ENCODE assay signal across 10 cellular contexts in genomic region chr6:118639054-118639964, GRCh38. TPM values are rescaled to one million over a fixed set of nuclear protein-coding genes. Genes with fewer than 3 reads are reported as not detected.
DNase-seq lines count a peak whose midpoint lies in the region; ATAC-seq and TF ChIP-seq lines count a peak whose summit lies in the region.
"Had no signal": no experiment of that assay in that cellular context is flagged by ENCODE, and none has a peak within 500 bp of the region (broad histone marks: within the 10 kb centered on the region; RNA-seq: fewer than 3 reads in every experiment).

No MANE protein-coding gene starts in this region.

- TF ChIP-seq CTCF in DND-41 (IDR thresholded peaks at IDR 0.05; ENCODE audit: borderline replicate concordance, extremely low read depth, low read length, poor library complexity, severe bottlenecking) (no peak), A673 (conservative IDR thresholded peaks at IDR 0.05; ENCODE audit: low read depth, low read length) (no peak)

- no TSS peak for BruUV-seq in A673 (replicated peaks; lab: Mats Ljungman, UMichigan)

- peaks cover 8% of the 10 kb centered on the region; the same call in 1 of the 2 replicates for H4K20me1 ChIP-seq in DND-41 (ENCODE audit: insufficient read depth, low read length)

- H3K4me1 ChIP-seq in DND-41 (ENCODE audit: insufficient read depth, low read length) (no peaks in the 10 kb centered on the region; the same call in 1 of the 2 replicates), A673 (ENCODE audit: insufficient read depth, low read length, poor library complexity, severe bottlenecking) (no peaks in the 10 kb centered on the region)

- H3K79me2 ChIP-seq in DND-41 (ENCODE audit: insufficient read depth, low read length) = peaks cover 99% of the 10 kb centered on the region

- H3K4me2 ChIP-seq in DND-41 (ENCODE audit: insufficient read depth, low read length) = no peak overlapping the region

- no peak overlapping the region for H3K4me3 ChIP-seq in DND-41 (ENCODE audit: low read depth in 1 of 2, low read length in 2 of 2)
- no peak overlapping the region for H3K4me3 ChIP-seq in A673 (ENCODE audit: low read depth, low read length, poor library complexity, severe bottlenecking)

- POLR2A ChIA-PET in T-cell (lab: Charles Lee) (interaction anchor here (0.6 to 0.8 kb wide), 4 partner anchors 12 to 253 kb away, joined by 3 to 5 read pairs (median 4); partner anchors contain the start of gene CEP85L (in 1 of the 2)), A673 (lab: Charles Lee; ENCODE audit: low non-redundant PET) (no interaction called here)

- H3K4me1 Mint-ChIP-seq in T-cell = peaks cover 70 to 84% (median 74%) of the 10 kb centered on the region in 3 donors

- ATAC-seq in DND-41 (ENCODE audit: insufficient read depth, low read depth) (peak; percentile 71), GM19395 (IDR thresholded peaks at IDR 0.05; ENCODE audit: unreplicated experiment) (peak; percentile 92), HG03025 (IDR thresholded peaks at IDR 0.05; ENCODE audit: low FRiP score, unreplicated experiment) (peak; percentile 84), T-cell (replicated peaks in 1 of 4) (peak; percentile 63 to 84 (median 72))

- H3K27me3 ChIP-seq in DND-41 (ENCODE audit: insufficient read depth, low read length, poor library complexity) = no peaks in the 10 kb centered on the region
- no peaks in the 10 kb centered on the region for H3K27me3 ChIP-seq in A673 (replicated peaks; ENCODE audit: insufficient read depth, low read depth, low read length, poor library complexity)

- DNase-seq in DND-41 = no peak
- DNase-seq in T-cell = no peak
- DNase-seq in stimulated activated CD4-positive, alpha-beta T cell treated with anti-CD3 and anti-CD28 coated beads, Interleukin-2, amount 100 ng/mL, for 48 hours = no peak
- no peak for DNase-seq in GM03348 (ENCODE audit: low spot score)
- no peak for DNase-seq in A673 (ENCODE audit: low spot score)
- no peak for DNase-seq in epidermal melanocyte (ENCODE audit: insufficient read length, low spot score)
- DNase-seq: endodermal cell had no signal

- H3K9me3 ChIP-seq in DND-41 (ENCODE audit: insufficient read depth, low read length, severe bottlenecking) (peaks cover 2% of the 10 kb centered on the region), A673 (ENCODE audit: low read depth, low read length, poor library complexity, severe bottlenecking) (no peaks in the 10 kb centered on the region)

- peak overlapping the region; percentile 30 to 37 for H3K27ac Mint-ChIP-seq in T-cell
- H3K27ac Mint-ChIP-seq: endodermal cell had no signal

- CTCF ChIA-PET in T-cell (lab: Charles Lee) = interaction anchor here in 1 of 2 donors (0.6 to 1.0 kb wide), 4 partner anchors 12 to 162 kb away, joined by 3 to 4 read pairs (median 4); partner anchors contain the start of gene CEP85L
- CTCF ChIA-PET in A673 (lab: Charles Lee) = no interaction called here

- H3K36me3 ChIP-seq in DND-41 (ENCODE audit: insufficient read depth, low read length) = no peaks in the 10 kb centered on the region
- no peaks in the 10 kb centered on the region for H3K36me3 ChIP-seq in A673 (ENCODE audit: insufficient read depth, low read length, poor library complexity, severe bottlenecking)

- peaks cover 0 to 5% (median 0%) of the 10 kb centered on the region in 3 donors for H3K9me3 Mint-ChIP-seq in T-cell
- H3K9me3 Mint-ChIP-seq: endodermal cell had no signal

- intact Hi-C loops in A673 (cut with micrococcal nuclease; ENCODE audit: unreplicated experiment) = no loop called here

- H3K27me3 Mint-ChIP-seq in T-cell = no peaks in the 10 kb centered on the region

- H3K9ac ChIP-seq in DND-41 (ENCODE audit: low read depth, low read length) = no peak overlapping the region

- no peak overlapping the region for H2AFZ ChIP-seq in DND-41 (ENCODE audit: low read depth, low read length)

- peaks cover 13% of the 10 kb centered on the region for H3K36me3 Mint-ChIP-seq in T-cell

- no peak overlapping the region for H3K27ac ChIP-seq in DND-41 (ENCODE audit: low read length)
- H3K27ac ChIP-seq in A673 (ENCODE audit: low read depth, low read length, poor library complexity, severe bottlenecking) = no peak overlapping the region
- H3K27ac ChIP-seq: C4-2B had no signal

- peak overlapping the region in 1 of 3 donors; percentile 1 for H3K4me3 Mint-ChIP-seq in T-cell
- H3K4me3 Mint-ChIP-seq: endodermal cell had no signal

RNA-seq across cellular contexts. Expression of gene CEP85L, which starts 12.1 kb away (rescaled TPM):
- total RNA-seq in T-cell = 100 to 1,000 TPM in 1 of 5 donors, 10 to 100 TPM in 4; 49.7 to 101 (median 53.5) TPM
- 6.5 and 7.4 TPM in 2 replicates for total RNA-seq in A673 (2021)
